13 cellular contexts compared by ENCODE assay signal in genomic region chr6:1701668-1702353, GRCh38.
DNase-seq lines count a peak whose midpoint lies in the region; ATAC-seq and TF ChIP-seq lines count a peak whose summit lies in the region.
"Had no signal": no experiment of that assay in that cellular context is flagged by ENCODE, and none has a peak within 500 bp of the region (broad histone marks: within the 10 kb centered on the region; RNA-seq: fewer than 3 reads in every experiment).

No MANE protein-coding gene starts in this region.

- peaks cover 24% of the 10 kb centered on the region for H3K4me1 ChIP-seq in HEK293 (ENCODE audit: control insufficient read depth, insufficient read depth, low read length)

- no peak for TF ChIP-seq CTCF in HEK293 (tag by site-specific recombination; IDR thresholded peaks at IDR 0.05)

- POLR2A ChIA-PET in HEK293 (lab: Yijun Ruan, JAX): no interaction called here

- H3K36me3 ChIP-seq in HEK293 (ENCODE audit: control insufficient read depth in 2 of 2, insufficient read depth in 1 of 2, low read length in 2 of 2): no peaks in the 10 kb centered on the region

- no peak overlapping the region for H3K4me3 ChIP-seq in HEK293 (ENCODE audit: low read depth, low read length)

- CTCF ChIA-PET in HEK293 (lab: Yijun Ruan, JAX): interaction anchor here (0.7 to 2.0 kb wide), 4 partner anchors 14 to 508 kb away, joined by 3 to 7 read pairs (median 4); no protein-coding TSS in a partner anchor

- ATAC-seq in HG02678 (IDR thresholded peaks at IDR 0.05; ENCODE audit: unreplicated experiment): no peak
- no peak for ATAC-seq in GM19023 (IDR thresholded peaks at IDR 0.05; ENCODE audit: unreplicated experiment)
- ATAC-seq: activated T-cell treated with anti-CD3 and anti-CD28 coated beads, Interleukin-2, amount 50 U/mL, for 72 hours; left colon had no signal

- DNase-seq in astrocyte of the hippocampus (ENCODE audit: low read depth, low spot score): peak; percentile 90
- DNase-seq in islet precursor cell: peak; percentile 81
- DNase-seq in stromal cell of bone marrow (ENCODE audit: low read depth): peak; percentile 90
- DNase-seq in RPMI8226: no peak
- DNase-seq: activated T-cell treated with anti-CD3 and anti-CD28 coated beads, Interleukin-2, amount 50 U/mL, for 72 hours; DMS79; left colon; NCI-H510A treated with DMSO at 0.1 percent for 48 hours; stimulated activated naive CD4-positive, alpha-beta T cell treated with Interleukin-2 at 50 U/mL for 16 hours; T-helper 2 cell had no signal

- no peaks in the 10 kb centered on the region for H3K9me3 ChIP-seq in HEK293 (ENCODE audit: control insufficient read depth, insufficient read depth, low read depth, low read length)

- H3K27ac ChIP-seq in HEK293 (ENCODE audit: extremely low read depth, low read depth, low read length): no peak overlapping the region

TF ChIP-seq in HEK293, 187 proteins besides CTCF, POLR2A, EP300 and RAD21 (continues in another document):
- TF ChIP-seq SP3 (tag by site-specific recombination; IDR thresholded peaks at IDR 0.05): 0 out of 2 replicates have a peak, but pooled peaks have one; percentile 12
- no peak for TF ChIP-seq ZNF544 (tag by site-specific recombination; IDR thresholded peaks at IDR 0.05)
- no peak for TF ChIP-seq ZFHX2 (tag by site-specific recombination; conservative IDR thresholded peaks at IDR 0.05)
- no peak for TF ChIP-seq ZNF707 (tag by site-specific recombination; IDR thresholded peaks at IDR 0.05)
- no peak for TF ChIP-seq ZNF404 (tag by site-specific recombination; IDR thresholded peaks at IDR 0.05)
- no peak for TF ChIP-seq ZNF398 (tag by site-specific recombination; IDR thresholded peaks at IDR 0.05)
- TF ChIP-seq SCRT1 (tag by site-specific recombination; IDR thresholded peaks at IDR 0.05; ENCODE audit: borderline replicate concordance): no peak
- 0 out of 2 replicates have a peak, but pooled peaks have one; percentile 24 for TF ChIP-seq ZNF2 (tag by site-specific recombination; IDR thresholded peaks at IDR 0.05)
- TF ChIP-seq ZNF140 (tag by site-specific recombination; IDR thresholded peaks at IDR 0.05): no peak
- no peak for TF ChIP-seq ZNF37A (tag by site-specific recombination; IDR thresholded peaks at IDR 0.05)
- no peak for TF ChIP-seq ZNF24 (tag by site-specific recombination; IDR thresholded peaks at IDR 0.05)
- TF ChIP-seq ZEB2 (tag by site-specific recombination; IDR thresholded peaks at IDR 0.05): peak; percentile 37
- TF ChIP-seq KLF17 (tag by site-specific recombination; IDR thresholded peaks at IDR 0.05): no peak
- no peak for TF ChIP-seq GLIS2 (tag by site-specific recombination; IDR thresholded peaks at IDR 0.05)
- no peak for TF ChIP-seq ZNF341 (tag by site-specific recombination; IDR thresholded peaks at IDR 0.05; ENCODE audit: low read depth)
- TF ChIP-seq ZNF18 (tag by site-specific recombination; IDR thresholded peaks at IDR 0.05): no peak
- no peak for TF ChIP-seq PRDM2 (tag by site-specific recombination; IDR thresholded peaks at IDR 0.05; ENCODE audit: borderline replicate concordance)
- TF ChIP-seq ZNF350 (tag by site-specific recombination; IDR thresholded peaks at IDR 0.05): no peak
- TF ChIP-seq ZNF169 (tag by site-specific recombination; IDR thresholded peaks at IDR 0.05): no peak
- no peak for TF ChIP-seq ZNF354C (tag by site-specific recombination; IDR thresholded peaks at IDR 0.05; ENCODE audit: borderline replicate concordance, low read depth)
